ENCODE assay signal across 9 cellular contexts in the genomic region with DNA sequence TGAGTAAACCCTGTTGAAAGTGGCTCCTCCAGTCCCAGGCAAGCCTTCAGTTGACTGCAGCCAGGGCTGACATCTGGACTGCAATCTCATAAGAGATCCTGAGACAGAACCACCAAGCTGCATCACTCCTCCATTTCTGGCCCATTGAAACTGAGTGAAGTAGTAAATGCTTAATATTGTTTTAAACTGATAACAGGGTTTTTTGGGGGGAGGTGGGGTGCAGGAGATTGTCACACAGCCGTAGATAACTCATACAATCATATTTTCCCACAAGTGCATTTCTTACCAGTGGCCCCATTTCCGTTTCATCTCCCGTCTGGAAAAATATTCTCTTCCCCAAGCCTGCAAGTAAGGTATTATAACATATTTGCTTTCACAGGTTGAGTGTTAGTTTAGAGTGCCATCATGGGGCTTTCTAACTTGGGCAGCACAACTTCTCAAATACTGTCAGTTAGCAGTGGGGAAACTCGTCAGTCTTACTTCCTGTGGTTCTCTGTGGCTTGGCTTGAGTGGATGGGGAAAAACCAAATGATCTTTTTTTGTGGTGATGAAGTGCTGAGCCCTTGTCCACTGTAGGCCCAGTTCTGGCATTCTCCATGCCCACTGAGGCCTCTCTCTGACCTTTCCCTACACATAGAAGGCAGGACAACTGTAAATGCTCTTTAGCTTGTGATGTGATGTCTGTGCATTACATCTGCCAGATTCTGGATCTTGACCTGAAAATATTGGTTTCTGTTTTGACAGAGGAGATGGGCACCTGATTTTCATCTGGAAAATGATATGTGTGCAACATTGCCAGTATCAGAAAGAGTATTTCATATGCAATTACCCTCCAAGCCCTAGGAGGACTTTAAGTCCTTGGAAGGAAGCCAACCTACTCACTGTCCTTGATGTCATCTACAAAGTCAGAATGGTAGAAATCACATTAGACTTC.
DNase-seq lines count a peak whose midpoint lies in the region; ATAC-seq and TF ChIP-seq lines count a peak whose summit lies in the region.
"Had no signal": no experiment of that assay in that cellular context is flagged by ENCODE, and none has a peak within 500 bp of the region (broad histone marks: within the 10 kb centered on the region; RNA-seq: fewer than 3 reads in every experiment).

No MANE protein-coding gene starts in this region.

- no peak for TF ChIP-seq EP300 in transverse colon (IDR thresholded peaks at IDR 0.05; ENCODE audit: low read depth)
- TF ChIP-seq EP300 in ovary (IDR thresholded peaks at IDR 0.05), result no peak

- intact Hi-C loops in activated CD4-positive, alpha-beta memory T cell treated with anti-CD3 and anti-CD28 coated beads for 36 hours (cut with micrococcal nuclease), result loop anchor here (1.0 to 2.0 kb wide), 11 partner anchors 9 to 178 kb away; no protein-coding TSS in a partner anchor
- intact Hi-C loops in transverse colon (cut with DNase I; ENCODE audit: low total_unique reads) (no loop called here), ovary (cut with DNase I) (no loop called here), head of caudate nucleus (cut with DNase I) (no loop called here)

- no peaks in the 10 kb centered on the region for H3K36me3 Mint-ChIP-seq in activated CD4-positive, alpha-beta memory T cell treated with anti-CD3 and anti-CD28 coated beads for 36 hours

- H3K27me3 ChIP-seq in transverse colon (no peaks in the 10 kb centered on the region), ovary (no peaks in the 10 kb centered on the region)
- H3K27me3 ChIP-seq: foreskin keratinocyte had no signal

- ATAC-seq in HG03039 (IDR thresholded peaks at IDR 0.05; ENCODE audit: unreplicated experiment), result peak; percentile 89
- ATAC-seq: foreskin keratinocyte had no signal

- POLR2A ChIA-PET in activated CD4-positive, alpha-beta memory T cell treated with anti-CD3 and anti-CD28 coated beads for 36 hours (lab: Charles Lee), result interaction anchor here (0.8 to 1.4 kb wide), 3 partner anchors 53 to 90 kb away, joined by 3 to 6 read pairs (median 3); no protein-coding TSS in a partner anchor

- in situ Hi-C loops in transverse colon (cut with MboI; ENCODE audit: low pct_ligation_motif_present in 1 of 4, low pct_unique_long_range_greater_than_20kb in 1 of 4, low sequenced_read_pairs in 3 of 4), result no loop called here

- H3K4me1 Mint-ChIP-seq in activated CD4-positive, alpha-beta memory T cell treated with anti-CD3 and anti-CD28 coated beads for 36 hours (ENCODE audit: low read depth), result peaks cover 31% of the 10 kb centered on the region

- CTCF ChIA-PET in activated CD4-positive, alpha-beta memory T cell treated with anti-CD3 and anti-CD28 coated beads for 36 hours (lab: Charles Lee), result interaction anchor here (0.8 to 2.5 kb wide), 5 partner anchors 15 to 177 kb away, joined by 3 to 9 read pairs (median 4); no protein-coding TSS in a partner anchor

- H3K27me3 Mint-ChIP-seq in activated CD4-positive, alpha-beta memory T cell treated with anti-CD3 and anti-CD28 coated beads for 36 hours, result no peaks in the 10 kb centered on the region

- H3K9me3 Mint-ChIP-seq in activated CD4-positive, alpha-beta memory T cell treated with anti-CD3 and anti-CD28 coated beads for 36 hours, result no peaks in the 10 kb centered on the region

- TF ChIP-seq CTCF in transverse colon (IDR thresholded peaks at IDR 0.05) (no peak), ovary (IDR thresholded peaks at IDR 0.05) (no peak)

- H3K36me3 ChIP-seq in transverse colon (no peaks in the 10 kb centered on the region), ovary (no peaks in the 10 kb centered on the region)

- DNase-seq in NK-92 treated with Interleukin-12 subunit alpha and Interleukin-12 subunit beta, amount 100 ng/mL, for 24 hours (lab: John Stamatoyannopoulos, UW), result peak; percentile 22
- DNase-seq in NK-92 (lab: John Stamatoyannopoulos, UW; ENCODE audit: unreplicated experiment) (no peak), renal cortical epithelial cell (ENCODE audit: low read depth) (peak; percentile 43), transverse colon (no peak), ovary (no peak), head of caudate nucleus (no peak)
- DNase-seq in activated CD4-positive, alpha-beta memory T cell treated with anti-CD3 and anti-CD28 coated beads for 36 hours, result peak; percentile 67

- peak overlapping the region; percentile 90 for H3K27ac Mint-ChIP-seq in activated CD4-positive, alpha-beta memory T cell treated with anti-CD3 and anti-CD28 coated beads for 36 hours

- 72 to 96% methylated on average over 3 to 4 of the region's 4 CpGs for WGBS in transverse colon (ENCODE audit: low coverage in 1 of 2), 2 donors
- WGBS in ovary, 3 donors, result 92 to 95% (median 93%) methylated on average over 4 of the region's 4 CpGs

- no peak overlapping the region for H3K4me3 ChIP-seq in transverse colon
- no peak overlapping the region for H3K4me3 ChIP-seq in ovary

- no peak overlapping the region for H3K4me3 Mint-ChIP-seq in activated CD4-positive, alpha-beta memory T cell treated with anti-CD3 and anti-CD28 coated beads for 36 hours

- no peaks in the 10 kb centered on the region for H3K9me3 ChIP-seq in transverse colon
- H3K9me3 ChIP-seq in ovary, result no peaks in the 10 kb centered on the region

- peaks cover 0 to 7% (median 5%) of the 10 kb centered on the region in 4 donors for H3K4me1 ChIP-seq in transverse colon
- no peaks in the 10 kb centered on the region for H3K4me1 ChIP-seq in ovary (ENCODE audit: insufficient read depth)
- H3K4me1 ChIP-seq: foreskin keratinocyte had no signal

- peak overlapping the region in 1 of 4 donors; percentile 3 for H3K27ac ChIP-seq in transverse colon
- no peak overlapping the region for H3K27ac ChIP-seq in ovary
- H3K27ac ChIP-seq: foreskin keratinocyte had no signal

- TF ChIP-seq POLR2A in transverse colon (IDR thresholded peaks at IDR 0.05) (no peak), ovary (IDR thresholded peaks at IDR 0.05) (no peak)

Comparison
In these comparisons a context has a peak if more than half of its experiments do, and no peak if none do; other contexts are left out.
1. DNase-seq: peak in NK-92 treated with Interleukin-12 subunit alpha and Interleukin-12 subunit beta, amount 100 ng/mL, for 24 hours (single experiment), activated CD4-positive, alpha-beta memory T cell treated with anti-CD3 and anti-CD28 coated beads for 36 hours (single experiment) and renal cortical epithelial cell (single experiment); none in NK-92 (single experiment), transverse colon (single experiment), ovary (0 of 5) and head of caudate nucleus (0 of 42).